Comparison of ENCODE assay signal across 8 cellular contexts in the genomic region with DNA sequence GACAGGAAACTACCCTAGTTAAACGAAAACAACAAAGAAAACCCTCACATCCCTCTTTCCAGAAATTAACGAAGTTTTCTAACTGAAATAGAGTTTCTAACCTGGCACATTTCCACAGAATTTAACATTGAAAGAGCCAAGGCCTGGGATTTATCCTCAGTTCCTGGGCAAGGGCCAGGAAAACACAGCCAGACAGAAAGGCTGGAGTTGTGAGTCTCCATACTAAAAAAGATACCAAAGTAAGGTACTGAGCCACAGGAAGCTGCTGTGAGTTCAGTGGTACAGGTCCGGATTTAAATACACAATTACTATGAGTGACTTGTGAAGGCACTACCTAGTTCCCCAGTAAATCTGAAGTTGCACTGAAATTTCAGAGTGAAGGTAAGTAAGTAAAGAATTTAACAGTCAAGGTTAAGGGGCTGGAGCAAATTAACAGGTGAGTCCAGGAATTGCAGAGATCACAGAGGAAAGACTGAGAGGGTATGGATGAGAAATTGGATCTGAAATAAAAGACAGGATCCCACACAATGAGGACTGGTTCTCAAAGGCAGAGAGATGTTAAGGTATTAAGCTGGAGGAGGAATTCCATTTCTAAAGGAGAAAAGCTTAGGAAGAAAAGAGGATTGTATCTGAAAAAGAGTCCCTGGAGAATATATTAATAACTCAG. TPM values are rescaled to one million over a fixed set of nuclear protein-coding genes. Genes with fewer than 3 reads are reported as not detected.
DNase-seq lines count a peak whose midpoint lies in the region; ATAC-seq and TF ChIP-seq lines count a peak whose summit lies in the region.

No MANE protein-coding gene starts in this region.

- H3K9ac ChIP-seq in KMS-11 = peak overlapping the region; percentile 65
- H3K9ac ChIP-seq in liver (ENCODE audit: low read depth in 1 of 2, low read length in 2 of 2) = peak overlapping the region; percentile 81 to 91

- no peaks in the 10 kb centered on the region for H3K9me3 Mint-ChIP-seq in MCF 10A (ENCODE audit: unreplicated experiment)

- no peak for TF ChIP-seq POLR2A in testis (IDR thresholded peaks at IDR 0.05)

- WGBS in liver = 7% methylated on average over 3 of the region's 3 CpGs
- WGBS in testis, 2 donors = 2 to 3% methylated on average over 3 of the region's 3 CpGs

- H3K27ac Mint-ChIP-seq in MCF 10A (ENCODE audit: low read depth, unreplicated experiment) = peak overlapping the region; percentile 80

- TF ChIP-seq CTCF in AG04449 (IDR thresholded peaks at IDR 0.05; ENCODE audit: insufficient read depth, low read length, missing control alignments) = no peak
- TF ChIP-seq CTCF in KMS-11 (conservative IDR thresholded peaks at IDR 0.05; ENCODE audit: low read depth, low read length) = no peak
- TF ChIP-seq CTCF in MCF 10A (IDR thresholded peaks at IDR 0.05; ENCODE audit: unreplicated experiment) = no peak
- no peak for TF ChIP-seq CTCF in liver (IDR thresholded peaks at IDR 0.05; ENCODE audit: low read depth, low read length, missing input control)
- TF ChIP-seq CTCF in testis (IDR thresholded peaks at IDR 0.05) = no peak

- TSS peak; percentile 63 for BruUV-seq in MCF 10A (replicated peaks; lab: Mats Ljungman, UMichigan)

- CTCF ChIA-PET in AG04449 (lab: Yijun Ruan, JAX) (interaction anchor here (1.6 to 3.7 kb wide), 6 partner anchors 15 to 100 kb away, joined by 3 to 11 read pairs (median 5); a partner anchor contains a TSS), MCF 10A (lab: Yijun Ruan, JAX) (interaction anchor here (1.1 to 3.8 kb wide), 8 partner anchors 11 to 81 kb away, joined by 3 to 32 read pairs (median 4); a partner anchor contains a TSS)

- H3K4me3 Mint-ChIP-seq in MCF 10A (ENCODE audit: unreplicated experiment) = peak overlapping the region; percentile 80

- no peaks in the 10 kb centered on the region for H3K27me3 Mint-ChIP-seq in MCF 10A (ENCODE audit: insufficient read depth, unreplicated experiment)

- peak overlapping the region; percentile 63 for H2AFZ ChIP-seq in KMS-11 (ENCODE audit: low read depth)

- H3K27ac ChIP-seq in KMS-11 (peak overlapping the region; percentile 50), liver (ENCODE audit: low read depth in 1 of 2, low read length in 2 of 2) (peak overlapping the region; percentile 80 to 88), testis (peak overlapping the region; percentile 83 to 98)

- intact Hi-C loops in MCF 10A (cut with micrococcal nuclease) (loop anchor here (2.0 kb wide), 1 partner anchor 38 kb away; a partner anchor contains a TSS), testis (cut with DNase I; ENCODE audit: low total_unique reads) (no loop called here)

- no peaks in the 10 kb centered on the region for H3K27me3 ChIP-seq in KMS-11 (ENCODE audit: insufficient read depth, low read depth)
- H3K27me3 ChIP-seq in liver (ENCODE audit: control insufficient read depth in 4 of 4, insufficient read depth in 4 of 4, low read length in 3 of 4) = no peaks in the 10 kb centered on the region
- no peaks in the 10 kb centered on the region for H3K27me3 ChIP-seq in testis

- no peaks in the 10 kb centered on the region for H3K9me3 ChIP-seq in liver (ENCODE audit: control insufficient read depth in 4 of 4, low read length in 3 of 4)
- H3K9me3 ChIP-seq in testis = no peaks in the 10 kb centered on the region

- DNase-seq in AG04449 (ENCODE audit: low read depth, low spot score) (no peak), MCF 10A (ENCODE audit: unreplicated experiment) (peak; percentile 26), testis (peak; percentile 62), GF-D8 (lab: John Stamatoyannopoulos, UW) (no peak), NCI-H1048 (lab: John Stamatoyannopoulos, UW) (no peak)

- H3K4me1 Mint-ChIP-seq in MCF 10A (ENCODE audit: insufficient read depth, unreplicated experiment) = peaks cover 57% of the 10 kb centered on the region

- TF ChIP-seq RAD21 in liver (IDR thresholded peaks at IDR 0.05) = no peak

- H3K36me3 ChIP-seq in KMS-11 (ENCODE audit: insufficient read depth) (no peaks in the 10 kb centered on the region), liver (ENCODE audit: control insufficient read depth in 4 of 4, insufficient read depth in 3 of 4, low read depth in 1 of 4, low read length in 3 of 4) (no peaks in the 10 kb centered on the region), testis (ENCODE audit: low read depth, missing control alignments) (no peaks in the 10 kb centered on the region)

- H3K36me3 Mint-ChIP-seq in MCF 10A (ENCODE audit: insufficient read depth, unreplicated experiment) = peaks cover 11% of the 10 kb centered on the region

- peaks cover 4% of the 10 kb centered on the region; the same call in 1 of the 2 replicates for H3K79me2 ChIP-seq in KMS-11 (ENCODE audit: insufficient read depth, low read depth)

- no peaks in the 10 kb centered on the region for H4K20me1 ChIP-seq in KMS-11 (ENCODE audit: insufficient read depth)

- POLR2A ChIA-PET in AG04449 (lab: Yijun Ruan, JAX) = interaction anchor here (1.2 to 1.9 kb wide), 3 partner anchors 22 to 98 kb away, joined by 3 to 9 read pairs (median 5); a partner anchor contains a TSS
- POLR2A ChIA-PET in MCF 10A (lab: Yijun Ruan, JAX) = interaction anchor here (0.6 to 7.0 kb wide), 28 partner anchors 8 to 676 kb away, joined by 3 to 136 read pairs (median 10); a partner anchor contains a TSS

- peaks cover 28% of the 10 kb centered on the region for H3K4me1 ChIP-seq in KMS-11 (ENCODE audit: low read depth, poor library complexity, severe bottlenecking)
- peaks cover 13 to 58% (median 49%) of the 10 kb centered on the region in 4 donors for H3K4me1 ChIP-seq in liver (ENCODE audit: control insufficient read depth in 4 of 4, insufficient read depth in 4 of 4, low read length in 3 of 4)
- peaks cover 34% of the 10 kb centered on the region for H3K4me1 ChIP-seq in testis

- H3K4me2 ChIP-seq in KMS-11 = peak overlapping the region; percentile 77

- ATAC-seq in GM21515 (IDR thresholded peaks at IDR 0.05; ENCODE audit: unreplicated experiment) = no peak

- peak overlapping the region; percentile 82 for H3K4me3 ChIP-seq in AG04449 (ENCODE audit: low read depth, low read length)
- peak overlapping the region; percentile 94 for H3K4me3 ChIP-seq in KMS-11 (IDR thresholded peaks at IDR 0.05; ENCODE audit: insufficient read depth, low read depth, low read length)
- H3K4me3 ChIP-seq in liver (ENCODE audit: low read depth in 1 of 3, low read length in 3 of 3) = peak overlapping the region; percentile 49 to 86 (median 71)
- peak overlapping the region; percentile 72 to 83 for H3K4me3 ChIP-seq in testis

TF ChIP-seq in liver, 16 proteins besides CTCF, POLR2A, EP300 and RAD21 (continues in another document):
- TF ChIP-seq FOXA2 (IDR thresholded peaks at IDR 0.05) = no peak
- TF ChIP-seq, protein P1, sequence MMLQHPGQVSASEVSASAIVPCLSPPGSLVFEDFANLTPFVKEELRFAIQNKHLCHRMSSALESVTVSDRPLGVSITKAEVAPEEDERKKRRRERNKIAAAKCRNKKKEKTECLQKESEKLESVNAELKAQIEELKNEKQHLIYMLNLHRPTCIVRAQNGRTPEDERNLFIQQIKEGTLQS (IDR thresholded peaks at IDR 0.05) = no peak
- TF ChIP-seq, protein P2, sequence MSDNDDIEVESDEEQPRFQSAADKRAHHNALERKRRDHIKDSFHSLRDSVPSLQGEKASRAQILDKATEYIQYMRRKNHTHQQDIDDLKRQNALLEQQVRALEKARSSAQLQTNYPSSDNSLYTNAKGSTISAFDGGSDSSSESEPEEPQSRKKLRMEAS (IDR thresholded peaks at IDR 0.05) = no peak
- TF ChIP-seq HNF4A (conservative IDR thresholded peaks at IDR 0.05) = no peak
- TF ChIP-seq, protein P3, sequence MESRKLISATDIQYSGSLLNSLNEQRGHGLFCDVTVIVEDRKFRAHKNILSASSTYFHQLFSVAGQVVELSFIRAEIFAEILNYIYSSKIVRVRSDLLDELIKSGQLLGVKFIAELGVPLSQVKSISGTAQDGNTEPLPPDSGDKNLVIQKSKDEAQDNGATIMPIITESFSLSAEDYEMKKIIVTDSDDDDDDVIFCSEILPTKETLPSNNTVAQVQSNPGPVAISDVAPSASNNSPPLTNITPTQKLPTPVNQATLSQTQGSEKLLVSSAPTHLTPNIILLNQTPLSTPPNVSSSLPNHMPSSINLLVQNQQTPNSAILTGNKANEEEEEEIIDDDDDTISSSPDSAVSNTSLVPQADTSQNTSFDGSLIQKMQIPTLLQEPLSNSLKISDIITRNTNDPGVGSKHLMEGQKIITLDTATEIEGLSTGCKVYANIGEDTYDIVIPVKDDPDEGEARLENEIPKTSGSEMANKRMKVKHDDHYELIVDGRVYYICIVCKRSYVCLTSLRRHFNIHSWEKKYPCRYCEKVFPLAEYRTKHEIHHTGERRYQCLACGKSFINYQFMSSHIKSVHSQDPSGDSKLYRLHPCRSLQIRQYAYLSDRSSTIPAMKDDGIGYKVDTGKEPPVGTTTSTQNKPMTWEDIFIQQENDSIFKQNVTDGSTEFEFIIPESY (IDR thresholded peaks at IDR 0.05) = no peak
- TF ChIP-seq EGR1 (IDR thresholded peaks at IDR 0.05; ENCODE audit: low read depth in 2 of 2) = no peak
- no peak for TF ChIP-seq YY1 (IDR thresholded peaks at IDR 0.05)
- TF ChIP-seq RXRA (IDR thresholded peaks at IDR 0.05) = no peak
- no peak for TF ChIP-seq SP1 (IDR thresholded peaks at IDR 0.05)
- TF ChIP-seq GABPA (IDR thresholded peaks at IDR 0.05 in 1 of 2, conservative IDR thresholded peaks at IDR 0.05 in 1 of 2) = no peak
- no peak for TF ChIP-seq JUND (IDR thresholded peaks at IDR 0.05)
- no peak for TF ChIP-seq NR2F2 (IDR thresholded peaks at IDR 0.05)
- no peak for TF ChIP-seq HNF4G (IDR thresholded peaks at IDR 0.05)
- TF ChIP-seq FOXA1 (IDR thresholded peaks at IDR 0.05) = no peak
- no peak for TF ChIP-seq TAF1 (conservative IDR thresholded peaks at IDR 0.05)

RNA-seq across cellular contexts. Expression of a gene that starts 0.9 kb away (rescaled TPM):
- total RNA-seq in MCF 10A (2022) (40.1 and 42.1 TPM in 2 replicates), liver (1 to 10 TPM; 6.5 to 8.6 TPM), testis (10 to 100 TPM; 15.8 to 20.6 TPM)
- polyA plus RNA-seq in liver (1 to 10 TPM; 4.6 to 6.0 TPM), testis (ENCODE audit: insufficient read depth, low read depth, low replicate concordance) (16.6 TPM)

RNA-seq across cellular contexts. Expression of a gene that starts 7.5 kb away (rescaled TPM):
- total RNA-seq in MCF 10A (2022) = 2.6 and 3.1 TPM in 2 replicates
- under 1 TPM in 1 of 2 donors, not detected in 1; 0.17 TPM for total RNA-seq in liver
- polyA plus RNA-seq in liver = under 1 TPM; 0.06 to 0.13 TPM
- total RNA-seq in testis = under 1 TPM; 0.31 to 0.43 TPM
- 0.51 TPM for polyA plus RNA-seq in testis (ENCODE audit: insufficient read depth, low read depth, low replicate concordance)

RNA-seq across cellular contexts. Expression of a gene that starts 7.6 kb away (rescaled TPM):
- total RNA-seq in MCF 10A (2022) = 17.6 and 20.9 TPM in 2 replicates
- 10 to 100 TPM; 11.9 to 12.7 TPM for total RNA-seq in liver
- 10 to 100 TPM; 19.8 to 23.4 TPM for polyA plus RNA-seq in liver
- total RNA-seq in testis = 10 to 100 TPM; 20.9 to 23.5 TPM
- 37.9 TPM for polyA plus RNA-seq in testis (ENCODE audit: insufficient read depth, low read depth, low replicate concordance)

RNA-seq across cellular contexts. Expression of a gene that starts 29.6 kb away (rescaled TPM):
- total RNA-seq in MCF 10A (2022) (370 and 403 TPM in 2 replicates), liver (10 to 100 TPM; 48.8 to 62.5 TPM), testis (100 to 1,000 TPM; 158 to 174 TPM)
- polyA plus RNA-seq in liver (10 to 100 TPM; 52.6 to 66.2 TPM), testis (ENCODE audit: insufficient read depth, low read depth, low replicate concordance) (123 TPM)

RNA-seq across cellular contexts. Expression of a gene that starts 38.4 kb away (rescaled TPM):
- total RNA-seq in MCF 10A (2022) (35.5 and 36.2 TPM in 2 replicates), liver (10 to 100 TPM; 13.4 to 18.2 TPM), testis (10 to 100 TPM; 42.1 to 42.7 TPM)
- polyA plus RNA-seq in liver (10 to 100 TPM; 14.0 to 21.0 TPM), testis (ENCODE audit: insufficient read depth, low read depth, low replicate concordance) (54.8 TPM)

Comparison
In these comparisons a context has a peak if more than half of its experiments do, and no peak if none do; other contexts are left out.
1. DNase-seq: peak in MCF 10A (single experiment) and testis (single experiment); none in AG04449 (single experiment), GF-D8 (single experiment) and NCI-H1048 (single experiment).
2. Peak in every context shown above with its lines, with median percentiles within 50 percentile points of each other: H3K4me3 ChIP-seq and H3K27ac ChIP-seq.